Comparison of ENCODE assay signal across 16 cellular contexts in genomic region chr3:146953523-146954125, GRCh38.
A peak's percentile ranks its signal among the peaks of the same experiment; 100 is the strongest.
DNase-seq lines count a peak whose midpoint lies in the region; ATAC-seq, FAIRE-seq and TF ChIP-seq lines count a peak whose summit lies in the region.
"Had no signal": no experiment of that assay in that cellular context is flagged by ENCODE, and none has a peak within 500 bp of the region (broad histone marks: within the 10 kb centered on the region; RNA-seq: fewer than 3 reads in every experiment).

No MANE protein-coding gene starts in this region.

- peak overlapping the region in 4 of 5 experiments; percentile 8 to 69 (median 28) for H3K27ac Mint-ChIP-seq in brain

- no peaks in the 10 kb centered on the region for H3K27me3 Mint-ChIP-seq in brain

- peaks cover 0 to 2% (median 0%) of the 10 kb centered on the region in 5 experiments for H3K9me3 Mint-ChIP-seq in brain

- no peak for TF ChIP-seq CTCF in brain (conservative IDR thresholded peaks at IDR 0.05)

- DNase-seq in GM03348 (ENCODE audit: low spot score) (peak; percentile 6), iris pigment epithelial cell (ENCODE audit: low read depth) (peak; percentile 29), sciatic nerve (ENCODE audit: low spot score) (no peak), GOT3 (lab: John Stamatoyannopoulos, UW) (no peak), frontal cortex (ENCODE audit: low spot score in 2 of 2) (no peak), HTR-8/SVneo (ENCODE audit: insufficient read length, low spot score) (no peak)
- DNase-seq: DMS79; esophagus squamous epithelium; hypothalamus; NCI-H1105; stimulated activated CD4-positive, alpha-beta T cell treated with anti-CD3 and anti-CD28 coated beads, Interleukin-1b, Interleukin-23, amount 100 ng/mL, for 48 hours had no signal

- H3K4me3 Mint-ChIP-seq in brain = peak overlapping the region in 3 of 5 experiments; percentile 2 to 33 (median 19)

- ATAC-seq in sciatic nerve = peak; percentile 79
- ATAC-seq in HG02571 (IDR thresholded peaks at IDR 0.05; ENCODE audit: unreplicated experiment) = no peak
- ATAC-seq: K562, left lobe of liver had no signal

- intact Hi-C loops in sciatic nerve (cut with DNase I) = no loop called here

- H3K36me3 Mint-ChIP-seq in brain = no peaks in the 10 kb centered on the region

- FAIRE-seq in frontal cortex (lab: Jason Lieb, UNC) (no peak), HTR-8/SVneo (lab: Jason Lieb, UNC) (no peak)
- FAIRE-seq: K562, RCC 7860 had no signal

- H3K4me1 Mint-ChIP-seq in brain = peaks cover 6% of the 10 kb centered on the region

Comparison
In these comparisons a context has a peak if more than half of its experiments do, and no peak if none do; other contexts are left out.
1. DNase-seq: peak in GM03348 (single experiment) and iris pigment epithelial cell (single experiment); none in sciatic nerve (single experiment), GOT3 (single experiment), frontal cortex (0 of 2) and HTR-8/SVneo (single experiment).